19 cellular contexts compared by ENCODE assay signal in genomic region chr12:14479004-14479403, GRCh38.
A peak's percentile ranks its signal among the peaks of the same experiment; 100 is the strongest.
DNase-seq lines count a peak whose midpoint lies in the region; ATAC-seq lines count a peak whose summit lies in the region.
"Had no signal": no experiment of that assay in that cellular context is flagged by ENCODE, and none has a peak within 500 bp of the region (broad histone marks: within the 10 kb centered on the region; RNA-seq: fewer than 3 reads in every experiment).

No MANE protein-coding gene starts in this region.

- peaks cover 4% of the 10 kb centered on the region for H3K9me3 Mint-ChIP-seq in activated T-cell treated with anti-CD3 and anti-CD28 coated beads, Interleukin-2, amount 50 U/mL, for 24 hours
- H3K9me3 Mint-ChIP-seq in activated naive CD8-positive, alpha-beta T cell treated with anti-CD3 and anti-CD28 coated beads, Interleukin-2, amount 50 U/mL, for 24 hours, result peaks cover under 1% of the 10 kb centered on the region
- H3K9me3 Mint-ChIP-seq: CD4-positive, alpha-beta T cell had no signal

- H3K9me3 ChIP-seq in T-helper 17 cell (ENCODE audit: control insufficient read depth, low read length, poor library complexity, severe bottlenecking), result peaks cover 10% of the 10 kb centered on the region

- H3K27ac Mint-ChIP-seq in activated T-cell treated with anti-CD3 and anti-CD28 coated beads, Interleukin-2, amount 50 U/mL, for 24 hours, result peak overlapping the region; percentile 76
- peak overlapping the region; percentile 49 for H3K27ac Mint-ChIP-seq in T-helper 17 cell
- H3K27ac Mint-ChIP-seq in activated naive CD8-positive, alpha-beta T cell treated with anti-CD3 and anti-CD28 coated beads, Interleukin-2, amount 50 U/mL, for 24 hours, result peak overlapping the region; percentile 71
- H3K27ac Mint-ChIP-seq: CD4-positive, alpha-beta T cell had no signal

- no peak for ATAC-seq in T-helper 17 cell
- ATAC-seq in activated naive CD8-positive, alpha-beta T cell treated with anti-CD3 and anti-CD28 coated beads, Interleukin-2, amount 50 U/mL, for 24 hours, result peak; percentile 63
- peak; percentile 63 for ATAC-seq in stimulated activated naive CD8-positive, alpha-beta T cell treated with anti-CD3 and anti-CD28 coated beads, Interleukin-15, Interleukin-2, amounts not matched to agents 100 U/mL and 50 U/mL, for 24 hours
- ATAC-seq in HG03097 (IDR thresholded peaks at IDR 0.05; ENCODE audit: low FRiP score, unreplicated experiment), result no peak
- ATAC-seq: Panc1 had no signal

- H3K4me1 Mint-ChIP-seq in activated T-cell treated with anti-CD3 and anti-CD28 coated beads, Interleukin-2, amount 50 U/mL, for 24 hours (ENCODE audit: low read depth), result peaks cover 29% of the 10 kb centered on the region
- H3K4me1 Mint-ChIP-seq in T-helper 17 cell, result peaks cover 2% of the 10 kb centered on the region
- H3K4me1 Mint-ChIP-seq in activated naive CD8-positive, alpha-beta T cell treated with anti-CD3 and anti-CD28 coated beads, Interleukin-2, amount 50 U/mL, for 24 hours, result peaks cover 16% of the 10 kb centered on the region

- H3K36me3 Mint-ChIP-seq in activated T-cell treated with anti-CD3 and anti-CD28 coated beads, Interleukin-2, amount 50 U/mL, for 24 hours (ENCODE audit: low read depth), result peaks cover 89% of the 10 kb centered on the region
- H3K36me3 Mint-ChIP-seq in T-helper 17 cell (ENCODE audit: low read depth), result peaks cover 3% of the 10 kb centered on the region
- H3K36me3 Mint-ChIP-seq in activated naive CD8-positive, alpha-beta T cell treated with anti-CD3 and anti-CD28 coated beads, Interleukin-2, amount 50 U/mL, for 24 hours (ENCODE audit: low read depth), result peaks cover 77% of the 10 kb centered on the region

- no peak overlapping the region for H3K4me3 Mint-ChIP-seq in activated T-cell treated with anti-CD3 and anti-CD28 coated beads, Interleukin-2, amount 50 U/mL, for 24 hours
- H3K4me3 Mint-ChIP-seq in T-helper 17 cell, result no peak overlapping the region
- H3K4me3 Mint-ChIP-seq in activated naive CD8-positive, alpha-beta T cell treated with anti-CD3 and anti-CD28 coated beads, Interleukin-2, amount 50 U/mL, for 24 hours, result no peak overlapping the region
- H3K4me3 Mint-ChIP-seq: CD4-positive, alpha-beta T cell; IgD-negative memory B cell had no signal

- no peak for DNase-seq in activated T-cell treated with anti-CD3 and anti-CD28 coated beads, Interleukin-2, amount 50 U/mL, for 24 hours
- DNase-seq in activated T-cell treated with anti-CD3 and anti-CD28 coated beads, Interleukin-2, amount 50 U/mL, for 48 hours, result no peak
- DNase-seq in T-helper 17 cell (no peak), NK-92 (lab: John Stamatoyannopoulos, UW; ENCODE audit: unreplicated experiment) (no peak)
- DNase-seq in activated naive CD8-positive, alpha-beta T cell treated with anti-CD3 and anti-CD28 coated beads, Interleukin-2, amount 50 U/mL, for 24 hours, result no peak
- no peak for DNase-seq in stimulated activated naive CD8-positive, alpha-beta T cell treated with anti-CD3 and anti-CD28 coated beads, Interleukin-15, Interleukin-2, amounts not matched to agents 100 U/mL and 50 U/mL, for 24 hours
- DNase-seq: CD4-positive, alpha-beta T cell; COR-L47; DMS 273 treated with DMSO at 0.1 percent for 48 hours; DMS79 treated with DMSO at 0.1 percent for 48 hours; NCI-H1694; NCI-H2081; NCI-H2171; NCI-H345; NCI-H524; NCI-H774 had no signal

- no peaks in the 10 kb centered on the region for H3K27me3 Mint-ChIP-seq in activated T-cell treated with anti-CD3 and anti-CD28 coated beads, Interleukin-2, amount 50 U/mL, for 24 hours
- H3K27me3 Mint-ChIP-seq in T-helper 17 cell, result no peaks in the 10 kb centered on the region
- H3K27me3 Mint-ChIP-seq in activated naive CD8-positive, alpha-beta T cell treated with anti-CD3 and anti-CD28 coated beads, Interleukin-2, amount 50 U/mL, for 24 hours, result no peaks in the 10 kb centered on the region
- H3K27me3 Mint-ChIP-seq: CD4-positive, alpha-beta T cell; IgD-negative memory B cell had no signal

Comparison
In these comparisons a context has a peak if more than half of its experiments do, and no peak if none do; other contexts are left out.
1. ATAC-seq: peak in activated naive CD8-positive, alpha-beta T cell treated with anti-CD3 and anti-CD28 coated beads, Interleukin-2, amount 50 U/mL, for 24 hours (single experiment) and stimulated activated naive CD8-positive, alpha-beta T cell treated with anti-CD3 and anti-CD28 coated beads, Interleukin-15, Interleukin-2, amounts not matched to agents 100 U/mL and 50 U/mL, for 24 hours (single experiment); none in T-helper 17 cell (single experiment) and HG03097 (single experiment).
2. Peak in every context shown above with its lines, with median percentiles within 50 percentile points of each other: H3K27ac Mint-ChIP-seq.